Comparison of ENCODE assay signal across 22 cellular contexts in genomic region chr11:15947681-15948648, GRCh38.
DNase-seq lines count a peak whose midpoint lies in the region; ATAC-seq, FAIRE-seq and TF ChIP-seq lines count a peak whose summit lies in the region.
"Had no signal": no experiment of that assay in that cellular context is flagged by ENCODE, and none has a peak within 500 bp of the region (broad histone marks: within the 10 kb centered on the region; RNA-seq: fewer than 3 reads in every experiment).

No MANE protein-coding gene starts in this region.

- peak; percentile 2; the same call in 1 of the 2 replicates for TF ChIP-seq CTCF in C4-2B (conservative IDR thresholded peaks at IDR 0.05)
- TF ChIP-seq CTCF in PC-3 (conservative IDR thresholded peaks at IDR 0.05; ENCODE audit: low read depth, low read length), result no peak
- peak; percentile 21 for TF ChIP-seq CTCF in endodermal cell (conservative IDR thresholded peaks at IDR 0.05)
- TF ChIP-seq CTCF in HepG2 (CRISPR knock-in tag; IDR thresholded peaks at IDR 0.05), result peak; percentile 30; the same call in 1 of the 2 replicates
- no peak for TF ChIP-seq CTCF in SK-N-SH (IDR thresholded peaks at IDR 0.05)

- no peak overlapping the region for H3K23ac ChIP-seq in trophoblast cell (ENCODE audit: low read length)

- POLR2A ChIA-PET in PC-3 (lab: Charles Lee; ENCODE audit: unreplicated experiment) (no interaction called here), HepG2 (lab: Yijun Ruan, JAX) (no interaction called here), SK-N-SH (lab: Yijun Ruan, JAX) (no interaction called here)
- POLR2A ChIA-PET in activated CD4-positive, alpha-beta memory T cell treated with anti-CD3 and anti-CD28 coated beads, Interleukin-2, amount 10 ng/mL, durations not matched to agents 7 days and 5 days (lab: Charles Lee), result no interaction called here

- H2AK5ac ChIP-seq in trophoblast cell (ENCODE audit: low read length), result no peak overlapping the region

- intact Hi-C loops in PC-3 (cut with micrococcal nuclease), result no loop called here
- intact Hi-C loops in HepG2 (cut with micrococcal nuclease; ENCODE audit: unreplicated experiment), result no loop called here

- peaks cover 4% of the 10 kb centered on the region for H3K4me1 Mint-ChIP-seq in endodermal cell
- H3K4me1 Mint-ChIP-seq in activated CD4-positive, alpha-beta memory T cell treated with anti-CD3 and anti-CD28 coated beads, Interleukin-2, amount 10 ng/mL, durations not matched to agents 7 days and 5 days, result no peaks in the 10 kb centered on the region

- no peak for TF ChIP-seq POLR2A in HepG2 (IDR thresholded peaks at IDR 0.05; ENCODE audit: insufficient read depth in 1 of 2, low read depth in 2 of 2, low read length in 2 of 2)

- peak overlapping the region; percentile 34; the same call in 1 of the 2 replicates for H3K27ac ChIP-seq in C4-2B
- no peak overlapping the region for H3K27ac ChIP-seq in PC-3 (ENCODE audit: low read length)
- H3K27ac ChIP-seq in endodermal cell (ENCODE audit: low read depth, low read length), result no peak overlapping the region
- H3K27ac ChIP-seq in HepG2 (ENCODE audit: extremely low read length, insufficient read depth, low read length), result no peak overlapping the region
- no peak overlapping the region for H3K27ac ChIP-seq in trophoblast cell (ENCODE audit: low read depth, low read length)
- no peak overlapping the region for H3K27ac ChIP-seq in SK-N-SH (ENCODE audit: low read depth in 2 of 2, low read length in 1 of 2)
- H3K27ac ChIP-seq: BLaER1 treated with 17β-estradiol and CSF1 and Interleukin-3, amounts not matched to agents 10 nM and 100 nM; HL-60; PC-9 had no signal

- H3K4me3 ChIP-seq in PC-3 (ENCODE audit: low read length) (no peak overlapping the region), endodermal cell (ENCODE audit: low read length) (no peak overlapping the region), HepG2 (replicated peaks in 1 of 3; ENCODE audit: insufficient read depth in 1 of 3, low read depth in 2 of 3, low read length in 3 of 3) (no peak overlapping the region), trophoblast cell (ENCODE audit: low read depth, low read length) (no peak overlapping the region), SK-N-SH (ENCODE audit: low read depth in 2 of 2, low read length in 1 of 2) (no peak overlapping the region)
- H3K4me3 ChIP-seq: BLaER1 treated with 17β-estradiol and CSF1 and Interleukin-3, amounts not matched to agents 10 nM and 100 nM; HAP-1; PC-9 had no signal

- H2BK12ac ChIP-seq in trophoblast cell (ENCODE audit: low read length), result no peak overlapping the region

- CTCF ChIA-PET in PC-3 (lab: Charles Lee) (no interaction called here), HepG2 (lab: Yijun Ruan, JAX; ENCODE audit: low intra/inter-chr PET ratio, low total read pairs) (no interaction called here), SK-N-SH (lab: Yijun Ruan, JAX) (no interaction called here)
- CTCF ChIA-PET in activated CD4-positive, alpha-beta memory T cell treated with anti-CD3 and anti-CD28 coated beads, Interleukin-2, amount 10 ng/mL, durations not matched to agents 7 days and 5 days (lab: Charles Lee), result no interaction called here

- no peak overlapping the region for H3K4ac ChIP-seq in trophoblast cell (ENCODE audit: low read depth, low read length)

- H3K79me2 ChIP-seq in PC-3 (ENCODE audit: low read length), result no peaks in the 10 kb centered on the region
- no peaks in the 10 kb centered on the region for H3K79me2 ChIP-seq in HepG2 (ENCODE audit: insufficient read depth, low read length)
- no peaks in the 10 kb centered on the region for H3K79me2 ChIP-seq in trophoblast cell (ENCODE audit: control insufficient read depth, insufficient read depth, low read length, poor library complexity)
- no peaks in the 10 kb centered on the region for H3K79me2 ChIP-seq in SK-N-SH (ENCODE audit: insufficient read depth)

- H3F3A ChIP-seq in PC-3 (ENCODE audit: low read length, unreplicated experiment) (no peaks in the 10 kb centered on the region), SK-N-SH (replicated peaks; ENCODE audit: insufficient read depth) (no peaks in the 10 kb centered on the region)

- H3K27ac Mint-ChIP-seq in endodermal cell, result no peak overlapping the region
- H3K27ac Mint-ChIP-seq in activated CD4-positive, alpha-beta memory T cell treated with anti-CD3 and anti-CD28 coated beads, Interleukin-2, amount 10 ng/mL, durations not matched to agents 7 days and 5 days, result no peak overlapping the region
- H3K27ac Mint-ChIP-seq: CD8-positive, alpha-beta T cell had no signal

- no peaks in the 10 kb centered on the region for H4K20me1 ChIP-seq in PC-3 (ENCODE audit: low read length)
- H4K20me1 ChIP-seq in HepG2 (ENCODE audit: insufficient read depth, low read length), result no peaks in the 10 kb centered on the region
- H4K20me1 ChIP-seq in SK-N-SH (ENCODE audit: insufficient read depth), result no peaks in the 10 kb centered on the region
- H4K20me1 ChIP-seq: BLaER1 treated with 17β-estradiol and CSF1 and Interleukin-3, amounts not matched to agents 10 nM and 100 nM had no signal

- no peaks in the 10 kb centered on the region for H3K9me2 ChIP-seq in PC-3 (replicated peaks; ENCODE audit: low read length)
- no peaks in the 10 kb centered on the region for H3K9me2 ChIP-seq in SK-N-SH

- no peak overlapping the region for H3K18ac ChIP-seq in trophoblast cell (ENCODE audit: low read length)

- H4K91ac ChIP-seq in trophoblast cell (ENCODE audit: low read depth, low read length), result no peak overlapping the region

- ATAC-seq in PC-3 (no peak), HepG2 (peak; percentile 89)
- ATAC-seq: CD8-positive, alpha-beta T cell had no signal

- 0 out of 2 replicates have a peak, but pooled peaks cover 8% of the 10 kb centered on the region for H3K9me3 ChIP-seq in PC-3 (ENCODE audit: low read length)
- H3K9me3 ChIP-seq in endodermal cell (ENCODE audit: control insufficient read depth, low read length), result peaks cover 13% of the 10 kb centered on the region
- peaks cover 13% of the 10 kb centered on the region; the same call in 1 of the 2 replicates for H3K9me3 ChIP-seq in HepG2 (ENCODE audit: low read length)
- H3K9me3 ChIP-seq in trophoblast cell (ENCODE audit: insufficient read depth, low read depth, low read length), result peaks cover 4% of the 10 kb centered on the region
- peaks cover 8% of the 10 kb centered on the region; the same call in 1 of the 2 replicates for H3K9me3 ChIP-seq in SK-N-SH

- no peaks in the 10 kb centered on the region for H3K36me3 Mint-ChIP-seq in endodermal cell (ENCODE audit: low read depth)
- no peaks in the 10 kb centered on the region for H3K36me3 Mint-ChIP-seq in activated CD4-positive, alpha-beta memory T cell treated with anti-CD3 and anti-CD28 coated beads, Interleukin-2, amount 10 ng/mL, durations not matched to agents 7 days and 5 days (ENCODE audit: low read depth)
- H3K36me3 Mint-ChIP-seq: CD8-positive, alpha-beta T cell had no signal

- H3K9ac ChIP-seq in PC-3 (ENCODE audit: low read length) (no peak overlapping the region), endodermal cell (ENCODE audit: extremely low read depth, low read length, poor library complexity, severe bottlenecking) (no peak overlapping the region), HepG2 (ENCODE audit: insufficient read depth, low read depth, low read length) (no peak overlapping the region), trophoblast cell (ENCODE audit: low read length) (no peak overlapping the region), SK-N-SH (no peak overlapping the region)
- H3K9ac ChIP-seq: BLaER1 treated with 17β-estradiol and CSF1 and Interleukin-3, amounts not matched to agents 10 nM and 100 nM had no signal

- TF ChIP-seq EP300 in HepG2 (IDR thresholded peaks at IDR 0.05; ENCODE audit: low read depth in 2 of 2, low read length in 2 of 2) (no peak), HepG2 (CRISPR knock-in tag; IDR thresholded peaks at IDR 0.05; ENCODE audit: borderline replicate concordance) (no peak), SK-N-SH (IDR thresholded peaks at IDR 0.05; ENCODE audit: borderline replicate concordance in 1 of 2, low read depth in 1 of 2, low read length in 1 of 2) (no peak)

- H3K4me2 ChIP-seq in PC-3 (ENCODE audit: low read length) (no peak overlapping the region), HepG2 (ENCODE audit: low read depth, low read length) (no peak overlapping the region), trophoblast cell (ENCODE audit: low read length) (no peak overlapping the region), SK-N-SH (no peak overlapping the region)
- H3K4me2 ChIP-seq: BLaER1 treated with 17β-estradiol and CSF1 and Interleukin-3, amounts not matched to agents 10 nM and 100 nM; PC-9 had no signal

- DNase-seq in PC-3, result peak; percentile 51
- no peak for DNase-seq in endodermal cell
- DNase-seq in HepG2 (ENCODE audit: low spot score), result peak; percentile 41
- DNase-seq in trophoblast cell, result no peak
- no peak for DNase-seq in activated CD4-positive, alpha-beta memory T cell treated with anti-CD3 and anti-CD28 coated beads, Interleukin-2, amount 10 ng/mL, durations not matched to agents 7 days and 5 days
- DNase-seq in SK-N-SH, result no peak
- no peak for DNase-seq in hypothalamus (lab: John Stamatoyannopoulos, UW)
- DNase-seq: 8988T; CD8-positive, alpha-beta T cell; EL; MV-4-11; NCI-H1694; NCI-H2081; NCI-H2171; NCI-H526; PC-9; RPMI8226; SHP77 had no signal

- H2BK5ac ChIP-seq in trophoblast cell (ENCODE audit: low read depth, low read length, poor library complexity), result no peak overlapping the region

- H3K9me3 Mint-ChIP-seq in endodermal cell, result peaks cover 5% of the 10 kb centered on the region
- peaks cover 5% of the 10 kb centered on the region for H3K9me3 Mint-ChIP-seq in activated CD4-positive, alpha-beta memory T cell treated with anti-CD3 and anti-CD28 coated beads, Interleukin-2, amount 10 ng/mL, durations not matched to agents 7 days and 5 days

- H2BK120ac ChIP-seq in trophoblast cell (ENCODE audit: insufficient read depth, low read length, poor library complexity), result no peak overlapping the region

- H3K27me3 Mint-ChIP-seq in endodermal cell (ENCODE audit: insufficient read depth), result peaks cover 17% of the 10 kb centered on the region
- no peaks in the 10 kb centered on the region for H3K27me3 Mint-ChIP-seq in activated CD4-positive, alpha-beta memory T cell treated with anti-CD3 and anti-CD28 coated beads, Interleukin-2, amount 10 ng/mL, durations not matched to agents 7 days and 5 days

- H3K79me1 ChIP-seq in trophoblast cell (ENCODE audit: low read length), result no peaks in the 10 kb centered on the region

- H3K36me3 ChIP-seq in PC-3 (ENCODE audit: low read depth, low read length) (no peaks in the 10 kb centered on the region), endodermal cell (ENCODE audit: control insufficient read depth, insufficient read depth, low read length) (no peaks in the 10 kb centered on the region), HepG2 (replicated peaks in 1 of 2; ENCODE audit: control insufficient read depth in 1 of 2, insufficient read depth in 2 of 2, low read length in 2 of 2) (no peaks in the 10 kb centered on the region), trophoblast cell (ENCODE audit: control insufficient read depth in 1 of 2, insufficient read depth in 2 of 2, low read length in 2 of 2) (no peaks in the 10 kb centered on the region), SK-N-SH (replicated peaks in 1 of 2; ENCODE audit: control insufficient read depth in 1 of 2, insufficient read depth in 2 of 2, low read length in 1 of 2) (no peaks in the 10 kb centered on the region)
- H3K36me3 ChIP-seq: BLaER1 treated with 17β-estradiol and CSF1 and Interleukin-3, amounts not matched to agents 10 nM and 100 nM; HAP-1 had no signal

- H4K8ac ChIP-seq in trophoblast cell (ENCODE audit: low read depth, low read length), result no peak overlapping the region

- H3K27me3 ChIP-seq in PC-3 (ENCODE audit: low read length) (no peaks in the 10 kb centered on the region), endodermal cell (ENCODE audit: control insufficient read depth, insufficient read depth, low read length, poor library complexity, severe bottlenecking) (no peaks in the 10 kb centered on the region), HepG2 (ENCODE audit: control insufficient read depth in 1 of 2, insufficient read depth in 2 of 2, low read length in 2 of 2) (no peaks in the 10 kb centered on the region), trophoblast cell (ENCODE audit: insufficient read depth, low read length) (no peaks in the 10 kb centered on the region), SK-N-SH (ENCODE audit: insufficient read depth) (no peaks in the 10 kb centered on the region)
- H3K27me3 ChIP-seq: BLaER1 treated with 17β-estradiol and CSF1 and Interleukin-3, amounts not matched to agents 10 nM and 100 nM had no signal

- in situ Hi-C loops in HepG2 (cut with HindIII; ENCODE audit: extremely low pct_ligation_motif_present, low pct_unique_long_range_greater_than_20kb), result loop anchor here (10.0 kb wide), 1 partner anchor 667 kb away; no protein-coding TSS in a partner anchor

- BruUV-seq in PC-3 (replicated peaks; lab: Mats Ljungman, UMichigan) (no TSS peak), HepG2 (replicated peaks; lab: Mats Ljungman, UMichigan) (no TSS peak)

- H2AFZ ChIP-seq in PC-3 (ENCODE audit: low read length) (no peak overlapping the region), HepG2 (ENCODE audit: low read length) (no peak overlapping the region), trophoblast cell (ENCODE audit: insufficient read depth, low read length, poor library complexity) (no peak overlapping the region), SK-N-SH (ENCODE audit: low read depth) (no peak overlapping the region)
- H2AFZ ChIP-seq: PC-9 had no signal

- no peak overlapping the region for H3K14ac ChIP-seq in trophoblast cell (ENCODE audit: low read length)

- WGBS in endodermal cell (ENCODE audit: insufficient coverage in 1 of 2, insufficient read length in 1 of 2), 2 experiments, result 90 to 100% methylated on average over 4 to 8 of the region's 9 CpGs
- 17% methylated on average over 9 of the region's 9 CpGs for WGBS in HepG2 (ENCODE audit: low lambda C conversion rate)
- WGBS in trophoblast cell (ENCODE audit: extremely low coverage, insufficient coverage, insufficient read length), result no CpG with 5 or more reads among the region's 9 CpGs
- WGBS in SK-N-SH (ENCODE audit: low lambda C conversion rate), result 53% methylated on average over 9 of the region's 9 CpGs

- no peak overlapping the region for H4K12ac ChIP-seq in trophoblast cell (ENCODE audit: low read depth, low read length)

- FAIRE-seq in HepG2 (lab: Jason Lieb, UNC), result no peak

- no peak overlapping the region for H3K4me3 Mint-ChIP-seq in endodermal cell
- no peak overlapping the region for H3K4me3 Mint-ChIP-seq in activated CD4-positive, alpha-beta memory T cell treated with anti-CD3 and anti-CD28 coated beads, Interleukin-2, amount 10 ng/mL, durations not matched to agents 7 days and 5 days
- H3K4me3 Mint-ChIP-seq: CD8-positive, alpha-beta T cell had no signal

- TF ChIP-seq RAD21 in HepG2 (CRISPR knock-in tag; IDR thresholded peaks at IDR 0.05) (no peak), SK-N-SH (IDR thresholded peaks at IDR 0.05; ENCODE audit: low read length) (no peak)

- H3K4me1 ChIP-seq in PC-3 (ENCODE audit: insufficient read depth, low read length) (no peaks in the 10 kb centered on the region), endodermal cell (ENCODE audit: control insufficient read depth, insufficient read depth, low read length) (no peaks in the 10 kb centered on the region), HepG2 (ENCODE audit: insufficient read depth, low read length) (peaks cover 11% of the 10 kb centered on the region; the same call in 1 of the 2 replicates), trophoblast cell (ENCODE audit: control insufficient read depth in 1 of 2, insufficient read depth in 2 of 2, low read length in 2 of 2) (no peaks in the 10 kb centered on the region), SK-N-SH (ENCODE audit: control insufficient read depth in 1 of 2, insufficient read depth in 2 of 2, low read depth in 1 of 2, low read length in 1 of 2) (peaks cover 0 to 2% of the 10 kb centered on the region in 2 experiments; a peak in 1 of 4 replicates)
- H3K4me1 ChIP-seq: BLaER1 treated with 17β-estradiol and CSF1 and Interleukin-3, amounts not matched to agents 10 nM and 100 nM; HAP-1 had no signal

Comparison
In these comparisons a context has a peak if more than half of its experiments do, and no peak if none do; other contexts are left out.
1. CTCF ChIP-seq: peak in C4-2B (single experiment), endodermal cell (single experiment) and HepG2 (single experiment); none in PC-3 (single experiment) and SK-N-SH (single experiment).
2. DNase-seq: peak in PC-3 (single experiment) and HepG2 (single experiment); none in endodermal cell (single experiment), trophoblast cell (0 of 2), activated CD4-positive, alpha-beta memory T cell treated with anti-CD3 and anti-CD28 coated beads, Interleukin-2, amount 10 ng/mL, durations not matched to agents 7 days and 5 days (single experiment), SK-N-SH (single experiment) and hypothalamus (0 of 51).